ENCODE assay signal across 28 cellular contexts in genomic region chr12:26919216-26919555, GRCh38. TPM values are rescaled to one million over a fixed set of nuclear protein-coding genes. Genes with fewer than 3 reads are reported as not detected.
DNase-seq lines count a peak whose midpoint lies in the region; ATAC-seq and TF ChIP-seq lines count a peak whose summit lies in the region.
"Had no signal": no experiment of that assay in that cellular context is flagged by ENCODE, and none has a peak within 500 bp of the region (broad histone marks: within the 10 kb centered on the region; RNA-seq: fewer than 3 reads in every experiment).

No MANE protein-coding gene starts in this region.

- DNase-seq in MCF 10A (ENCODE audit: unreplicated experiment) (no peak), breast epithelium (ENCODE audit: low spot score in 2 of 2) (no peak), foreskin melanocyte (peak; percentile 98), neural progenitor cell (ENCODE audit: low spot score) (no peak), HCEC 1CT (no peak), HPDE6-E6E7 (ENCODE audit: extremely low spot score) (no peak), RWPE1 (ENCODE audit: low spot score) (no peak)
- DNase-seq: activated B cell treated with CpG ODN at 0.5 μM for 24 hours; activated CD4-positive, alpha-beta memory T cell treated with anti-CD3 and anti-CD28 coated beads for 36 hours; activated naive CD4-positive, alpha-beta T cell treated with Interleukin-2 at 50 U/mL for 16 hours; activated T-cell treated with anti-CD3 and anti-CD28 coated beads for 4 hours; aorta; cerebellar nuclear complex; effector CD4-positive, alpha-beta T cell; kidney; lower lobe of right lung; NCI-H1048; NCI-H2029; NCI-H446; occipital lobe; SJCRH30; stimulated activated CD4-positive, alpha-beta T cell treated with anti-CD3 and anti-CD28 coated beads, Interleukin-12 subunit alpha, Interleukin-12 subunit beta, amount 100 ng/mL, for 4 hours; stimulated activated CD4-positive, alpha-beta T cell treated with anti-CD3 and anti-CD28 coated beads, Interleukin-4, amount 100 ng/mL, for 4 hours; upper lobe of left lung had no signal

- no peaks in the 10 kb centered on the region for H3K9me3 Mint-ChIP-seq in MCF 10A (ENCODE audit: unreplicated experiment)
- H3K9me3 Mint-ChIP-seq in neural progenitor cell = no peaks in the 10 kb centered on the region
- H3K9me3 Mint-ChIP-seq: activated B cell treated with CpG ODN at 0.5 μM for 24 hours; activated CD4-positive, alpha-beta memory T cell treated with anti-CD3 and anti-CD28 coated beads for 36 hours; stimulated activated naive CD8-positive, alpha-beta T cell treated with anti-CD3 and anti-CD28 coated beads, Interleukin-15, Interleukin-2, amounts not matched to agents 100 ng/mL and 50 ng/mL, for 24 hours had no signal

- H3K9ac ChIP-seq in neural progenitor cell = no peak overlapping the region

- H3K9me3 ChIP-seq in breast epithelium (no peaks in the 10 kb centered on the region), neural progenitor cell (ENCODE audit: low read depth) (no peaks in the 10 kb centered on the region)
- H3K9me3 ChIP-seq: A549, lower lobe of right lung, right atrium auricular region, SJCRH30, upper lobe of left lung had no signal

- intact Hi-C loops in MCF 10A (cut with micrococcal nuclease) = no loop called here
- intact Hi-C loops in breast epithelium (cut with DNase I; ENCODE audit: low total_unique reads) = no loop called here

- H3K36me3 Mint-ChIP-seq in MCF 10A (ENCODE audit: insufficient read depth, unreplicated experiment) = peaks cover 76% of the 10 kb centered on the region
- H3K36me3 Mint-ChIP-seq in neural progenitor cell = peaks cover 13% of the 10 kb centered on the region

- CTCF ChIA-PET in MCF 10A (lab: Yijun Ruan, JAX) (interaction anchor here (0.6 to 1.4 kb wide), 4 partner anchors 15 to 94 kb away, joined by 3 to 4 read pairs (median 4); partner anchors contain the start of genes ITPR2 and TM7SF3), RWPE1 (lab: Yijun Ruan, JAX) (no interaction called here)

- H3K4me1 Mint-ChIP-seq in MCF 10A (ENCODE audit: insufficient read depth, unreplicated experiment) = peaks cover 11% of the 10 kb centered on the region
- H3K4me1 Mint-ChIP-seq in neural progenitor cell = peaks cover 6% of the 10 kb centered on the region
- H3K4me1 Mint-ChIP-seq: activated B cell treated with CpG ODN at 0.5 μM for 24 hours had no signal

- no peak overlapping the region for H3K4me2 ChIP-seq in neural progenitor cell
- H3K4me2 ChIP-seq: A549 had no signal

- no peaks in the 10 kb centered on the region for H4K20me1 ChIP-seq in neural progenitor cell (ENCODE audit: low read depth)

- no TSS peak for BruUV-seq in MCF 10A (replicated peaks; lab: Mats Ljungman, UMichigan)

- H3K27ac Mint-ChIP-seq in MCF 10A (ENCODE audit: low read depth, unreplicated experiment) (peak overlapping the region; percentile 39), neural progenitor cell (peak overlapping the region; percentile 68)
- H3K27ac Mint-ChIP-seq: activated B cell treated with CpG ODN at 0.5 μM for 24 hours; activated CD4-positive, alpha-beta memory T cell treated with anti-CD3 and anti-CD28 coated beads for 36 hours; stimulated activated naive CD8-positive, alpha-beta T cell treated with anti-CD3 and anti-CD28 coated beads, Interleukin-15, Interleukin-2, amounts not matched to agents 100 ng/mL and 50 ng/mL, for 24 hours had no signal

- no peaks in the 10 kb centered on the region for H3K79me2 ChIP-seq in neural progenitor cell (ENCODE audit: low read depth)

- H3K36me3 ChIP-seq in breast epithelium = peaks cover 7% of the 10 kb centered on the region
- peaks cover 11% of the 10 kb centered on the region for H3K36me3 ChIP-seq in neural progenitor cell

- TF ChIP-seq POLR2A in breast epithelium (IDR thresholded peaks at IDR 0.05) = no peak

- H3K4me1 ChIP-seq in breast epithelium (no peaks in the 10 kb centered on the region), neural progenitor cell (no peaks in the 10 kb centered on the region)
- H3K4me1 ChIP-seq: lower lobe of right lung, right atrium auricular region, SJCRH30, upper lobe of left lung had no signal

- H3K4me3 Mint-ChIP-seq in MCF 10A (ENCODE audit: unreplicated experiment) (no peak overlapping the region), neural progenitor cell (no peak overlapping the region)
- H3K4me3 Mint-ChIP-seq: activated B cell treated with CpG ODN at 0.5 μM for 24 hours; activated CD4-positive, alpha-beta memory T cell treated with anti-CD3 and anti-CD28 coated beads for 36 hours; stimulated activated naive CD8-positive, alpha-beta T cell treated with anti-CD3 and anti-CD28 coated beads, Interleukin-15, Interleukin-2, amounts not matched to agents 100 ng/mL and 50 ng/mL, for 24 hours had no signal

- ATAC-seq in HG02798 (IDR thresholded peaks at IDR 0.05; ENCODE audit: poor library complexity, unreplicated experiment) = no peak
- ATAC-seq: lower lobe of right lung had no signal

- TF ChIP-seq CTCF in MCF 10A (IDR thresholded peaks at IDR 0.05; ENCODE audit: unreplicated experiment) = no peak
- no peak for TF ChIP-seq CTCF in breast epithelium (IDR thresholded peaks at IDR 0.05)
- TF ChIP-seq CTCF in neural progenitor cell (IDR thresholded peaks at IDR 0.05) = no peak
- TF ChIP-seq CTCF in RWPE1 (conservative IDR thresholded peaks at IDR 0.05; ENCODE audit: low read depth) = no peak

- H3K4me3 ChIP-seq in breast epithelium (no peak overlapping the region), neural progenitor cell (no peak overlapping the region)
- H3K4me3 ChIP-seq: A549, lower lobe of right lung, right atrium auricular region, SJCRH30, upper lobe of left lung had no signal

- POLR2A ChIA-PET in MCF 10A (lab: Yijun Ruan, JAX) = interaction anchor here (1.0 to 1.4 kb wide), 3 partner anchors 9 to 18 kb away, joined by 3 to 4 read pairs (median 4); no protein-coding TSS in a partner anchor
- POLR2A ChIA-PET in RWPE1 (lab: Yijun Ruan, JAX; ENCODE audit: low non-redundant PET) = no interaction called here

- H3F3A ChIP-seq in neural progenitor cell (ENCODE audit: low read depth) = peaks cover 4% of the 10 kb centered on the region

- H3K27me3 ChIP-seq in breast epithelium (no peaks in the 10 kb centered on the region), neural progenitor cell (no peaks in the 10 kb centered on the region)
- H3K27me3 ChIP-seq: right atrium auricular region, SJCRH30, upper lobe of left lung had no signal

- H2AFZ ChIP-seq in neural progenitor cell (replicated peaks) = no peak overlapping the region

- no peaks in the 10 kb centered on the region for H3K27me3 Mint-ChIP-seq in MCF 10A (ENCODE audit: insufficient read depth, unreplicated experiment)
- no peaks in the 10 kb centered on the region for H3K27me3 Mint-ChIP-seq in neural progenitor cell (ENCODE audit: insufficient read depth, low read depth)
- H3K27me3 Mint-ChIP-seq: activated B cell treated with CpG ODN at 0.5 μM for 24 hours; activated CD4-positive, alpha-beta memory T cell treated with anti-CD3 and anti-CD28 coated beads for 36 hours; stimulated activated naive CD8-positive, alpha-beta T cell treated with anti-CD3 and anti-CD28 coated beads, Interleukin-15, Interleukin-2, amounts not matched to agents 100 ng/mL and 50 ng/mL, for 24 hours had no signal

- H3K27ac ChIP-seq in breast epithelium = no peak overlapping the region
- no peak overlapping the region for H3K27ac ChIP-seq in neural progenitor cell
- H3K27ac ChIP-seq in RWPE1 = no peak overlapping the region
- H3K27ac ChIP-seq: A549, lower lobe of right lung, right atrium auricular region, SJCRH30, upper lobe of left lung had no signal

RNA-seq across cellular contexts. Expression of gene INTS13, which starts 18.6 kb away (rescaled TPM):
- total RNA-seq in MCF 10A (2022) = 64.8 and 67.8 TPM in 2 replicates
- 10 to 100 TPM; 20.6 to 23.1 (median 21.9) TPM for total RNA-seq in breast epithelium
- total RNA-seq in neural progenitor cell (ENCODE audit: low replicate concordance) = 46.6 and 70.8 TPM in 2 replicates

RNA-seq across cellular contexts. Expression of gene FGFR1OP2, which starts 19.1 kb away (rescaled TPM):
- total RNA-seq in MCF 10A (2022) = 40.6 and 44.6 TPM in 2 replicates
- total RNA-seq in breast epithelium = 100 to 1,000 TPM in 1 of 3 donors, 10 to 100 TPM in 2; 87.8 to 111 (median 92.5) TPM
- 65.1 and 103 TPM in 2 replicates for total RNA-seq in neural progenitor cell (ENCODE audit: low replicate concordance)
